Comparison of ENCODE assay signal across 8 cellular contexts in genomic region chr12:124032265-124032886, GRCh38. TPM values are rescaled to one million over a fixed set of nuclear protein-coding genes. Genes with fewer than 3 reads are reported as not detected.
A peak's percentile ranks its signal among the peaks of the same experiment; 100 is the strongest.
DNase-seq lines count a peak whose midpoint lies in the region; ATAC-seq and TF ChIP-seq lines count a peak whose summit lies in the region.

No MANE protein-coding gene starts in this region.

- H3K36me3 Mint-ChIP-seq in CD14-positive monocyte (no peaks in the 10 kb centered on the region), MCF 10A (ENCODE audit: insufficient read depth, unreplicated experiment) (no peaks in the 10 kb centered on the region), T-helper 17 cell (ENCODE audit: low read depth) (peaks cover 2% of the 10 kb centered on the region)

- H3K27me3 Mint-ChIP-seq in CD14-positive monocyte (ENCODE audit: low read depth in 3 of 3), result peaks cover 0 to 6% (median 3%) of the 10 kb centered on the region in 3 donors
- H3K27me3 Mint-ChIP-seq in MCF 10A (ENCODE audit: insufficient read depth, unreplicated experiment), result no peaks in the 10 kb centered on the region
- peaks cover 17% of the 10 kb centered on the region for H3K27me3 Mint-ChIP-seq in T-helper 17 cell

- CTCF ChIA-PET in MCF 10A (lab: Yijun Ruan, JAX), result interaction anchor here (0.5 to 2.5 kb wide), 29 partner anchors 9 to 1236 kb away, joined by 3 to 15 read pairs (median 4); no protein-coding TSS in a partner anchor

- H3K9me3 Mint-ChIP-seq in CD14-positive monocyte (no peaks in the 10 kb centered on the region), MCF 10A (ENCODE audit: unreplicated experiment) (no peaks in the 10 kb centered on the region)

- H3K27ac ChIP-seq in thoracic aorta, result no peak overlapping the region

- H3K27ac Mint-ChIP-seq in CD14-positive monocyte (peak overlapping the region in 1 of 7 donors; percentile 17), MCF 10A (ENCODE audit: low read depth, unreplicated experiment) (no peak overlapping the region), T-helper 17 cell (no peak overlapping the region)

- no peaks in the 10 kb centered on the region for H3K36me3 ChIP-seq in thoracic aorta

- in situ Hi-C loops in GM13977 (cut with MboI; ENCODE audit: low pct_unique_long_range_greater_than_20kb, low sequenced_read_pairs, unreplicated experiment), result loop anchor here (25.0 kb wide), 1 partner anchor 280 kb away; no protein-coding TSS in a partner anchor

- no peak overlapping the region for H3K4me3 Mint-ChIP-seq in CD14-positive monocyte
- H3K4me3 Mint-ChIP-seq in MCF 10A (ENCODE audit: unreplicated experiment), result no peak overlapping the region
- no peak overlapping the region for H3K4me3 Mint-ChIP-seq in T-helper 17 cell

- BruUV-seq in MCF 10A (replicated peaks; lab: Mats Ljungman, UMichigan), result no TSS peak

- intact Hi-C loops in CD14-positive monocyte (cut with micrococcal nuclease), result loop anchor here (10.0 kb wide), 3 partner anchors 742 to 872 kb away; no protein-coding TSS in a partner anchor
- intact Hi-C loops in MCF 10A (cut with micrococcal nuclease), result loop anchor here (1.0 to 10.0 kb wide), 4 partner anchors 127 to 472 kb away; no protein-coding TSS in a partner anchor

- H3K9me3 ChIP-seq in thoracic aorta, result no peaks in the 10 kb centered on the region
- no peaks in the 10 kb centered on the region for H3K9me3 ChIP-seq in T-helper 17 cell (ENCODE audit: control insufficient read depth, low read length, poor library complexity, severe bottlenecking)

- peaks cover 2% of the 10 kb centered on the region for H3K4me1 Mint-ChIP-seq in CD14-positive monocyte
- peaks cover 10% of the 10 kb centered on the region for H3K4me1 Mint-ChIP-seq in MCF 10A (ENCODE audit: insufficient read depth, unreplicated experiment)
- H3K4me1 Mint-ChIP-seq in T-helper 17 cell, result peaks cover 5% of the 10 kb centered on the region

- POLR2A ChIA-PET in MCF 10A (lab: Yijun Ruan, JAX), result interaction anchor here (0.6 to 0.8 kb wide), 2 partner anchors 258 to 534 kb away, joined by 3 read pairs; no protein-coding TSS in a partner anchor

- H3K27me3 ChIP-seq in thoracic aorta (replicated peaks; ENCODE audit: insufficient read depth), result no peaks in the 10 kb centered on the region

- ATAC-seq in thoracic aorta (ENCODE audit: insufficient number of reproducible peaks, low FRiP score, low read depth), result no peak
- ATAC-seq in T-helper 17 cell, result no peak

- H3K4me3 ChIP-seq in thoracic aorta, result no peak overlapping the region

- peaks cover 0 to 13% of the 10 kb centered on the region in 2 donors for H3K4me1 ChIP-seq in thoracic aorta (ENCODE audit: control insufficient read depth in 1 of 2, low read depth in 2 of 2)

- TF ChIP-seq CTCF in CD14-positive monocyte (IDR thresholded peaks at IDR 0.05) (peak; percentile 77), GM13977 (IDR thresholded peaks at IDR 0.05; ENCODE audit: extremely low read depth, insufficient read depth, missing control alignments) (peak; percentile 72), MCF 10A (IDR thresholded peaks at IDR 0.05; ENCODE audit: unreplicated experiment) (peak; percentile 68), thoracic aorta (IDR thresholded peaks at IDR 0.05) (peak; percentile 74)

- DNase-seq in CD14-positive monocyte (ENCODE audit: low spot score), result no peak
- peak; percentile 70 for DNase-seq in GM13977 (ENCODE audit: low spot score)
- DNase-seq in NCI-H460 (ENCODE audit: extremely low read depth, low read depth), result peak; percentile 49
- peak; percentile 65 for DNase-seq in MCF 10A (ENCODE audit: unreplicated experiment)
- peak; percentile 82 for DNase-seq in islet precursor cell
- DNase-seq in thoracic aorta (ENCODE audit: low spot score), result no peak
- DNase-seq in T-helper 17 cell, result no peak
- DNase-seq in stimulated activated naive CD4-positive, alpha-beta T cell treated with Interleukin-2 at 50 U/mL for 16 hours (lab: John Stamatoyannopoulos, UW), result no peak

RNA-seq across cellular contexts. Expression of gene ZNF664, which starts 59.4 kb away (rescaled TPM):
- polyA plus RNA-seq in CD14-positive monocyte, result 1 to 10 TPM; 1.5 to 2.7 TPM
- total RNA-seq in NCI-H460 (2014; rRNA removed; shearing (Covaris generic)), result 85.8 and 95.5 TPM in 2 replicates
- polyA plus RNA-seq in NCI-H460 (2014; cell fraction: nucleus; rRNA removed), result 50.1 and 62.7 TPM in 2 replicates
- total RNA-seq in MCF 10A (2022), result 123 and 141 TPM in 2 replicates
- total RNA-seq in thoracic aorta, result 10 to 100 TPM; 46.4 to 48.2 TPM
- total RNA-seq in T-helper 17 cell, result 10 to 100 TPM; 33.7 to 42.1 TPM

RNA-seq across cellular contexts. Expression of gene CCDC92, which starts 59.7 kb away (rescaled TPM):
- polyA plus RNA-seq in CD14-positive monocyte, result 1 to 10 TPM; 4.4 to 5.5 TPM
- 6.3 and 10.2 TPM in 2 replicates for total RNA-seq in NCI-H460 (2014; rRNA removed; shearing (Covaris generic))
- 1.6 TPM in 2 replicates for polyA plus RNA-seq in NCI-H460 (2014; cell fraction: nucleus; rRNA removed)
- total RNA-seq in MCF 10A (2022) (30.9 and 32.3 TPM in 2 replicates), thoracic aorta (10 to 100 TPM; 34.4 to 58.9 TPM), T-helper 17 cell (10 to 100 TPM; 30.1 to 46.4 TPM)

Comparison
In these comparisons a context has a peak if more than half of its experiments do, and no peak if none do; other contexts are left out.
1. DNase-seq: peak in GM13977 (single experiment), NCI-H460 (single experiment), MCF 10A (single experiment) and islet precursor cell (single experiment); none in CD14-positive monocyte (single experiment), thoracic aorta (single experiment), T-helper 17 cell (0 of 3) and stimulated activated naive CD4-positive, alpha-beta T cell treated with Interleukin-2 at 50 U/mL for 16 hours (single experiment).
2. Peak in every context shown above with its lines, with median percentiles within 50 percentile points of each other: CTCF ChIP-seq.